ENCODE assay signal across 15 cellular contexts in genomic region chr16:27113341-27113841, GRCh38. TPM values are rescaled to one million over a fixed set of nuclear protein-coding genes. Genes with fewer than 3 reads are reported as not detected.
A peak's percentile ranks its signal among the peaks of the same experiment; 100 is the strongest.
DNase-seq lines count a peak whose midpoint lies in the region; ATAC-seq and TF ChIP-seq lines count a peak whose summit lies in the region.
"Had no signal": no experiment of that assay in that cellular context is flagged by ENCODE, and none has a peak within 500 bp of the region (broad histone marks: within the 10 kb centered on the region; RNA-seq: fewer than 3 reads in every experiment).

No MANE protein-coding gene starts in this region.

- no peak for DNase-seq in activated naive CD4-positive, alpha-beta T cell treated with anti-CD3 and anti-CD28 coated beads, Interleukin-2, amount 50 U/mL, for 16 hours
- DNase-seq in NAMALWA (ENCODE audit: low spot score) (peak; percentile 23), type B pancreatic cell (ENCODE audit: extremely low spot score, unreplicated experiment) (peak; percentile 47), psoas muscle (no peak), WERI-Rb-1 (no peak)
- no peak for DNase-seq in activated CD4-positive, alpha-beta T cell treated with anti-CD3 and anti-CD28 coated beads, Interleukin-2, amount 50 U/mL, for 1 hour
- DNase-seq: body of pancreas; DND-41; hypothalamus; mesendoderm; NCI-H226; stimulated activated CD4-positive, alpha-beta T cell treated with anti-CD3 and anti-CD28 coated beads, Interleukin-2, amount 100 ng/mL, for 48 hours had no signal

- H3K27ac ChIP-seq in psoas muscle (no peak overlapping the region), WERI-Rb-1 (no peak overlapping the region)
- H3K27ac ChIP-seq: body of pancreas, RWPE1 had no signal

- no peaks in the 10 kb centered on the region for H3K27me3 Mint-ChIP-seq in activated naive CD4-positive, alpha-beta T cell treated with anti-CD3 and anti-CD28 coated beads, Interleukin-2, amount 50 U/mL, for 24 hours
- peaks cover 23% of the 10 kb centered on the region for H3K27me3 Mint-ChIP-seq in type B pancreatic cell

- no peaks in the 10 kb centered on the region for H3K9me3 ChIP-seq in psoas muscle
- no peaks in the 10 kb centered on the region for H3K9me3 ChIP-seq in WERI-Rb-1 (ENCODE audit: severe bottlenecking)
- H3K9me3 ChIP-seq: body of pancreas had no signal

- no peaks in the 10 kb centered on the region for H3K36me3 Mint-ChIP-seq in activated naive CD4-positive, alpha-beta T cell treated with anti-CD3 and anti-CD28 coated beads, Interleukin-2, amount 50 U/mL, for 24 hours
- H3K36me3 Mint-ChIP-seq in type B pancreatic cell = no peaks in the 10 kb centered on the region

- intact Hi-C loops in psoas muscle (cut with DNase I) = no loop called here

- H3K36me3 ChIP-seq in psoas muscle (ENCODE audit: insufficient read depth in 1 of 2, low read depth in 1 of 2) = no peaks in the 10 kb centered on the region
- H3K36me3 ChIP-seq in WERI-Rb-1 = no peaks in the 10 kb centered on the region

- peak overlapping the region; percentile 68 for H3K27ac Mint-ChIP-seq in activated naive CD4-positive, alpha-beta T cell treated with anti-CD3 and anti-CD28 coated beads, Interleukin-2, amount 50 U/mL, for 24 hours
- H3K27ac Mint-ChIP-seq in type B pancreatic cell = no peak overlapping the region

- WGBS in psoas muscle, 3 donors = 35 to 42% (median 37%) methylated on average over 8 of the region's 8 CpGs

- peaks cover 0 to 16% (median 4%) of the 10 kb centered on the region in 3 donors for H3K27me3 ChIP-seq in psoas muscle (ENCODE audit: insufficient read depth in 3 of 3, low read length in 2 of 3)
- peaks cover 45% of the 10 kb centered on the region for H3K27me3 ChIP-seq in WERI-Rb-1 (ENCODE audit: insufficient read depth, low read depth, severe bottlenecking)

- peaks cover 10% of the 10 kb centered on the region for H3K4me1 Mint-ChIP-seq in activated naive CD4-positive, alpha-beta T cell treated with anti-CD3 and anti-CD28 coated beads, Interleukin-2, amount 50 U/mL, for 24 hours
- H3K4me1 Mint-ChIP-seq in type B pancreatic cell (ENCODE audit: unreplicated experiment) = no peaks in the 10 kb centered on the region

- no peaks in the 10 kb centered on the region for H3K4me1 ChIP-seq in psoas muscle

- H3K4me3 Mint-ChIP-seq in activated naive CD4-positive, alpha-beta T cell treated with anti-CD3 and anti-CD28 coated beads, Interleukin-2, amount 50 U/mL, for 24 hours = no peak overlapping the region
- H3K4me3 Mint-ChIP-seq in type B pancreatic cell = no peak overlapping the region

- H3K4me3 ChIP-seq in psoas muscle = no peak overlapping the region
- H3K4me3 ChIP-seq in WERI-Rb-1 (ENCODE audit: low read depth, low read length) = no peak overlapping the region
- H3K4me3 ChIP-seq: body of pancreas had no signal

- H3K9me3 Mint-ChIP-seq in activated naive CD4-positive, alpha-beta T cell treated with anti-CD3 and anti-CD28 coated beads, Interleukin-2, amount 50 U/mL, for 24 hours = peaks cover 5% of the 10 kb centered on the region
- no peaks in the 10 kb centered on the region for H3K9me3 Mint-ChIP-seq in type B pancreatic cell

- peak; percentile 61 for ATAC-seq in HG02884 (IDR thresholded peaks at IDR 0.05; ENCODE audit: unreplicated experiment)
- no peak for ATAC-seq in psoas muscle
- ATAC-seq: body of pancreas had no signal

- no peak for TF ChIP-seq CTCF in type B pancreatic cell (conservative IDR thresholded peaks at IDR 0.05)
- no peak for TF ChIP-seq CTCF in psoas muscle (IDR thresholded peaks at IDR 0.05)
- no peak for TF ChIP-seq CTCF in WERI-Rb-1 (IDR thresholded peaks at IDR 0.05; ENCODE audit: low read depth, low read length)

RNA-seq across cellular contexts. Expression of gene C16orf82, which starts 46.7 kb away (rescaled TPM):
- total RNA-seq in type B pancreatic cell (ENCODE audit: low replicate concordance) = 0.43 TPM in 1 of 2 replicates, not detected in the other
- not detected for total RNA-seq in psoas muscle
- polyA plus RNA-seq in psoas muscle = not detected
- total RNA-seq: body of pancreas had no signal

Comparison
In these comparisons a context has a peak if more than half of its experiments do, and no peak if none do; other contexts are left out.
1. DNase-seq: peak in NAMALWA (single experiment) and type B pancreatic cell (single experiment); none in activated naive CD4-positive, alpha-beta T cell treated with anti-CD3 and anti-CD28 coated beads, Interleukin-2, amount 50 U/mL, for 16 hours (single experiment), activated CD4-positive, alpha-beta T cell treated with anti-CD3 and anti-CD28 coated beads, Interleukin-2, amount 50 U/mL, for 1 hour (single experiment), psoas muscle (0 of 2) and WERI-Rb-1 (single experiment).